ENCODE assay signal across 30 cellular contexts in the genomic region with DNA sequence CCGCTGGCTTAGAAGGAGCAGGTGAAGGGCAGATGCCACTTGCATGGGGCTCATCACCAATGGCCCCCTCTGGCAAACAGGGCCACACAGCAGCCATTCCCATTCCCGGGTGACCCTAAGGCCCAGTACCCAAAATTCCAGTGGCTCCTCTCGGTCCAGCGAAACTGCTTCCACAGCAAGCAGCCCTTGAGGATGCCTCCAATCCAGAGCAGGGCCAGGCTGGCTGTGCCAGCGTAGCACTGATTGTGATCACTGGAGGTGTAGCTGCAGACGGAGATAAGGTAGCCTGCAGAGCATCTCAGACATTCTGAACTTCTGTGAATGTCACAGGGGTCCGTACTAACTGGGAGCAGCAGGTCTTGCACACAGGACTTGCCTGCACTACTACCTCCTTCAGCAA.
"Had no signal": no experiment of that assay in that cellular context is flagged by ENCODE, and none has a peak within 500 bp of the region (broad histone marks: within the 10 kb centered on the region; RNA-seq: fewer than 3 reads in every experiment).

No MANE protein-coding gene starts in this region.

- DNase-seq: activated CD4-positive, alpha-beta T cell treated with anti-CD3 and anti-CD28 coated beads, Interleukin-2, amount 10 ng/mL, durations not matched to agents 24 days and 14 days; activated CD4-positive, alpha-beta T cell treated with anti-CD3 and anti-CD28 coated beads, Interleukin-2, amount 50 U/mL, for 4 hours; activated CD8-positive, alpha-beta T cell treated with anti-CD3 and anti-CD28 coated beads for 36 hours; activated effector memory CD4-positive, alpha-beta T cell treated with Interleukin-2 at 50 U/mL for 16 hours; activated naive CD4-positive, alpha-beta T cell treated with anti-CD3 and anti-CD28 coated beads, Interleukin-2, amount 10 ng/mL, durations not matched to agents 7 days and 5 days; activated T-cell treated with anti-CD3 and anti-CD28 coated beads for 4 hours; activated T-cell treated with anti-CD3 and anti-CD28 coated beads, Interleukin-2, amount 50 U/mL, for 48 hours; amniotic stem cell; aorta; brain microvascular endothelial cell; central memory CD4-positive, alpha-beta T cell; NCI-H1092 treated with DMSO at 0.1 percent for 48 hours; NCI-H1417; NCI-H146; NCI-H187; NCI-H2029 treated with DMSO at 0.1 percent for 48 hours; NCI-H2107; NCI-H2171; NCI-H510A; NCI-H526; NCI-H748 treated with DMSO at 0.1 percent for 48 hours; NK-92 treated with Interleukin-12 subunit alpha and Interleukin-12 subunit beta, amount 100 ng/mL, for 24 hours; PC-3; Peyer's patch; RPMI8226; SHP77 treated with DMSO at 0.1 percent for 48 hours; T1000 had no signal

- H3K27me3 ChIP-seq: brain microvascular endothelial cell, Peyer's patch, SJSA1 had no signal

- H3K4me1 ChIP-seq: Peyer's patch had no signal

- H3K9me3 ChIP-seq: Peyer's patch, SJSA1 had no signal

- H3K4me3 ChIP-seq: K562, Peyer's patch, SJSA1 had no signal

- H3K27ac ChIP-seq: brain microvascular endothelial cell, Peyer's patch, SJSA1 had no signal

- FAIRE-seq: TTC549 had no signal

- H3K36me3 ChIP-seq: brain microvascular endothelial cell, SJSA1 had no signal
